ENCODE assay signal across 1 cellular context in genomic region chr15:40130118-40130517, GRCh38.
TF ChIP-seq lines count a peak whose summit lies in the region.

No MANE protein-coding gene starts in this region.

TF ChIP-seq in K562, 482 proteins besides CTCF, POLR2A, EP300 and RAD21 (continued from another document):
- no peak for TF ChIP-seq ZNF24 (IDR thresholded peaks at IDR 0.05)
TF ChIP-seq in K562: peak in this region for 6.
